19 cellular contexts compared by ENCODE assay signal in genomic region chr13:112686364-112686763, GRCh38.
"Had no signal": no experiment of that assay in that cellular context is flagged by ENCODE, and none has a peak within 500 bp of the region (broad histone marks: within the 10 kb centered on the region; RNA-seq: fewer than 3 reads in every experiment).

No MANE protein-coding gene starts in this region.

- H3K36me3 ChIP-seq: esophagus muscularis mucosa, neural progenitor cell, tibial artery had no signal

- H3K27ac Mint-ChIP-seq: activated naive CD4-positive, alpha-beta T cell treated with anti-CD3 and anti-CD28 coated beads, Interleukin-2, amount 50 U/mL, for 72 hours; neural progenitor cell; T-helper 2 cell treated with Interferon-gamma antibody and Interleukin-4, amounts not matched to agents 5 μg/mL and 100 μg/mL, for 36 hours had no signal

- FAIRE-seq: endometrium had no signal

- H3K4me3 ChIP-seq: esophagus muscularis mucosa, neural progenitor cell, SJSA1, tibial artery had no signal

- H3K9me3 ChIP-seq: esophagus muscularis mucosa, SJSA1, tibial artery had no signal

- H3K4me3 Mint-ChIP-seq: neural progenitor cell; T-helper 2 cell treated with Interferon-gamma antibody and Interleukin-4, amounts not matched to agents 5 μg/mL and 100 μg/mL, for 36 hours had no signal

- H3K4me1 ChIP-seq: parathyroid adenoma had no signal

- H3K27ac ChIP-seq: esophagus muscularis mucosa, neural progenitor cell, parathyroid adenoma, SJSA1, tibial artery had no signal

- DNase-seq: activated CD4-positive, alpha-beta T cell treated with anti-CD3 and anti-CD28 coated beads, Interleukin-2, amount 50 U/mL, for 48 hours; amniotic stem cell; cerebellar nuclear complex; foreskin fibroblast; mesendoderm; retina; stimulated activated CD4-positive, alpha-beta T cell treated with anti-CD3 and anti-CD28 coated beads, Interleukin-15, amount 100 ng/mL, for 24 hours; stimulated activated CD4-positive, alpha-beta T cell treated with anti-CD3 and anti-CD28 coated beads, Interleukin-4, amount 100 ng/mL, for 4 hours; SW 1271 had no signal

- ATAC-seq: activated CD4-positive, CD25-positive, alpha-beta regulatory T cell treated with anti-CD3 and anti-CD28 coated beads, Interleukin-2, amount 50 U/mL, for 24 hours; activated naive CD4-positive, alpha-beta T cell treated with anti-CD3 and anti-CD28 coated beads, Interleukin-2, amount 50 U/mL, for 72 hours had no signal

- H3K9me3 Mint-ChIP-seq: activated naive CD4-positive, alpha-beta T cell treated with anti-CD3 and anti-CD28 coated beads, Interleukin-2, amount 50 U/mL, for 72 hours; T-helper 2 cell treated with Interferon-gamma antibody and Interleukin-4, amounts not matched to agents 5 μg/mL and 100 μg/mL, for 36 hours had no signal

- H3K36me3 Mint-ChIP-seq: brain, neural progenitor cell had no signal

- H3K27me3 ChIP-seq: esophagus muscularis mucosa, neural progenitor cell, SJSA1, tibial artery had no signal
